Comparison of ENCODE assay signal across 14 cellular contexts in the genomic region with DNA sequence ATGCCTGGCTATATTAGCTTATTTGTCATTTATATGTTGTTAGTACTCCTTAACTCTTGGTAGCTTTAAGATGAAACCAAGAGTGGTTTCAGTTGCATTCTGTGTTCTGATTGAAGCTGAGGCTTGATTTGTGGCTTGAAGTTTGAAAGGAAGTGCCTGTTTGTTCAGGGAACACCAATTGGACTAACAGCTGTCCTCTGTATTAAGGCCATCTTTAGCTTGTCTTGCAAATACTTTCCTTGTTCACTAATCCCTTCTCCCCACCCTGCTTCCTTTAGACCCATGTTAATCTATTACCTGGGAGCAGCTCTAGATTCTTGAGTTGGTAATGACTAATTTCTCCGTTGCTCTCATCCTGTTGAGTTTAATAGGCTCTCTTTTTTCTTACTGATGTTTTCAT.
A peak's percentile ranks its signal among the peaks of the same experiment; 100 is the strongest.
DNase-seq lines count a peak whose midpoint lies in the region; ATAC-seq, FAIRE-seq and TF ChIP-seq lines count a peak whose summit lies in the region.
"Had no signal": no experiment of that assay in that cellular context is flagged by ENCODE, and none has a peak within 500 bp of the region (broad histone marks: within the 10 kb centered on the region; RNA-seq: fewer than 3 reads in every experiment).

No MANE protein-coding gene starts in this region.

- peak; percentile 63 for ATAC-seq in HG03280 (IDR thresholded peaks at IDR 0.05; ENCODE audit: unreplicated experiment)
- ATAC-seq in GM18511 (IDR thresholded peaks at IDR 0.05; ENCODE audit: unreplicated experiment) = no peak
- no peak for ATAC-seq in GM21786 (IDR thresholded peaks at IDR 0.05; ENCODE audit: unreplicated experiment)
- ATAC-seq: WTC11 had no signal

- TF ChIP-seq CTCF in D721Med (IDR thresholded peaks at IDR 0.05; ENCODE audit: insufficient read depth, missing control alignments) (no peak), VCaP (conservative IDR thresholded peaks at IDR 0.05) (no peak), GM10248 (IDR thresholded peaks at IDR 0.05; ENCODE audit: control extremely low read depth, extremely low read depth, low read depth, missing control alignments) (no peak)

- DNase-seq in D721Med (ENCODE audit: insufficient read length, low spot score) (peak; percentile 40), left kidney (ENCODE audit: low read depth, low spot score) (peak; percentile 34), T1000 (lab: John Stamatoyannopoulos, UW) (no peak), GM10248 (ENCODE audit: extremely low spot score) (no peak)
- DNase-seq: activated naive CD4-positive, alpha-beta T cell treated with anti-CD3 and anti-CD28 coated beads, Interleukin-2, amount 50 U/mL, for 16 hours; DMS79; effector CD8-positive, alpha-beta T cell; GM23248; stimulated activated CD4-positive, alpha-beta T cell treated with anti-CD3 and anti-CD28 coated beads, Interleukin-1b, Interleukin-23, amount 100 ng/mL, for 48 hours had no signal

- CTCF ChIA-PET in GM10248 (lab: Yijun Ruan, JAX) = interaction anchor here (0.9 to 6.1 kb wide), 7 partner anchors 9 to 1568 kb away, joined by 3 to 34 read pairs (median 3); no protein-coding TSS in a partner anchor

- POLR2A ChIA-PET in GM10248 (lab: Yijun Ruan, JAX) = no interaction called here

- peak overlapping the region; percentile 90 for H3K27ac ChIP-seq in VCaP

- FAIRE-seq in D721Med (lab: Jason Lieb, UNC) = peak; percentile 16

Comparison
In these comparisons a context has a peak if more than half of its experiments do, and no peak if none do; other contexts are left out.
1. DNase-seq: peak in D721Med (single experiment) and left kidney (single experiment); none in T1000 (single experiment) and GM10248 (single experiment).